Comparison of ENCODE assay signal across 14 cellular contexts in genomic region chr5:157245477-157245876, GRCh38. TPM values are rescaled to one million over a fixed set of nuclear protein-coding genes. Genes with fewer than 3 reads are reported as not detected.
DNase-seq lines count a peak whose midpoint lies in the region; ATAC-seq and TF ChIP-seq lines count a peak whose summit lies in the region.
"Had no signal": no experiment of that assay in that cellular context is flagged by ENCODE, and none has a peak within 500 bp of the region (broad histone marks: within the 10 kb centered on the region; RNA-seq: fewer than 3 reads in every experiment).

No MANE protein-coding gene starts in this region.

- ATAC-seq in GM19324 (IDR thresholded peaks at IDR 0.05; ENCODE audit: low FRiP score, unreplicated experiment), result no peak

- H3K4me3 ChIP-seq in endodermal cell (ENCODE audit: low read length), result no peak overlapping the region
- no peak overlapping the region for H3K4me3 ChIP-seq in smooth muscle cell
- H3K4me3 ChIP-seq in vagina, result no peak overlapping the region
- H3K4me3 ChIP-seq: BLaER1, prostate gland had no signal

- H3K9me3 ChIP-seq in endodermal cell (ENCODE audit: control insufficient read depth, low read length), result no peaks in the 10 kb centered on the region
- no peaks in the 10 kb centered on the region for H3K9me3 ChIP-seq in smooth muscle cell (replicated peaks; ENCODE audit: low read depth)
- H3K9me3 ChIP-seq in vagina, result no peaks in the 10 kb centered on the region
- H3K9me3 ChIP-seq: BLaER1, prostate gland had no signal

- H3F3A ChIP-seq in smooth muscle cell (ENCODE audit: low read depth), result no peaks in the 10 kb centered on the region

- H3K4me3 Mint-ChIP-seq in activated naive CD4-positive, alpha-beta T cell treated with anti-CD3 and anti-CD28 coated beads, Interleukin-2, amount 10 ng/mL, durations not matched to agents 7 days and 5 days, result no peak overlapping the region
- no peak overlapping the region for H3K4me3 Mint-ChIP-seq in endodermal cell
- H3K4me3 Mint-ChIP-seq: IgD-negative memory B cell had no signal

- DNase-seq in activated naive CD4-positive, alpha-beta T cell treated with anti-CD3 and anti-CD28 coated beads, Interleukin-2, amount 10 ng/mL, durations not matched to agents 7 days and 5 days, result no peak
- no peak for DNase-seq in activated naive CD4-positive, alpha-beta T cell treated with anti-CD3 and anti-CD28 coated beads, Interleukin-2, amount 50 U/mL, for 16 hours
- DNase-seq in RPMI7951 (ENCODE audit: low read depth) (peak; percentile 9), endodermal cell (peak; percentile 68), smooth muscle cell (lab: John Stamatoyannopoulos, UW; ENCODE audit: unreplicated experiment) (no peak), vagina (ENCODE audit: extremely low spot score in 2 of 2) (no peak)
- no peak for DNase-seq in stimulated activated CD4-positive, alpha-beta T cell treated with anti-CD3 and anti-CD28 coated beads, Interleukin-4, amount 100 ng/mL, for 24 hours
- DNase-seq: activated CD4-positive, alpha-beta T cell treated with anti-CD3 and anti-CD28 coated beads, Interleukin-2, amount 50 U/mL, for 1 hour; NCI-H2107; SHP77 treated with DMSO at 0.1 percent for 48 hours had no signal

- H3K9ac ChIP-seq in endodermal cell (ENCODE audit: extremely low read depth, low read length, poor library complexity, severe bottlenecking), result no peak overlapping the region
- no peak overlapping the region for H3K9ac ChIP-seq in smooth muscle cell (ENCODE audit: low read depth)
- H3K9ac ChIP-seq: BLaER1 had no signal

- H3K4me1 Mint-ChIP-seq in activated naive CD4-positive, alpha-beta T cell treated with anti-CD3 and anti-CD28 coated beads, Interleukin-2, amount 10 ng/mL, durations not matched to agents 7 days and 5 days, result peaks cover 84% of the 10 kb centered on the region
- H3K4me1 Mint-ChIP-seq in endodermal cell, result peaks cover 33% of the 10 kb centered on the region

- no peak for TF ChIP-seq POLR2A in vagina (IDR thresholded peaks at IDR 0.05)

- H3K4me2 ChIP-seq in smooth muscle cell, result no peak overlapping the region
- H3K4me2 ChIP-seq: BLaER1 had no signal

- H2AFZ ChIP-seq in smooth muscle cell (ENCODE audit: low read depth), result peak overlapping the region; percentile 40

- CTCF ChIA-PET in activated naive CD4-positive, alpha-beta T cell treated with anti-CD3 and anti-CD28 coated beads, Interleukin-2, amount 10 ng/mL, durations not matched to agents 7 days and 5 days (lab: Charles Lee), result no interaction called here

- no peaks in the 10 kb centered on the region for H3K79me2 ChIP-seq in smooth muscle cell (ENCODE audit: low read depth)

- H3K27ac ChIP-seq in endodermal cell (ENCODE audit: low read depth, low read length) (no peak overlapping the region), smooth muscle cell (ENCODE audit: low read depth) (peak overlapping the region; percentile 35), vagina (no peak overlapping the region)
- H3K27ac ChIP-seq: BLaER1, prostate gland had no signal

- H3K27ac Mint-ChIP-seq in activated naive CD4-positive, alpha-beta T cell treated with anti-CD3 and anti-CD28 coated beads, Interleukin-2, amount 10 ng/mL, durations not matched to agents 7 days and 5 days, result peak overlapping the region; percentile 94
- H3K27ac Mint-ChIP-seq in endodermal cell, result peak overlapping the region; percentile 96
- H3K27ac Mint-ChIP-seq: IgD-negative memory B cell had no signal

- H3K9me3 Mint-ChIP-seq in activated naive CD4-positive, alpha-beta T cell treated with anti-CD3 and anti-CD28 coated beads, Interleukin-2, amount 10 ng/mL, durations not matched to agents 7 days and 5 days, result no peaks in the 10 kb centered on the region
- peaks cover under 1% of the 10 kb centered on the region for H3K9me3 Mint-ChIP-seq in endodermal cell
- H3K9me3 Mint-ChIP-seq: IgD-negative memory B cell had no signal

- no peaks in the 10 kb centered on the region for H4K20me1 ChIP-seq in smooth muscle cell (ENCODE audit: low read depth)
- H4K20me1 ChIP-seq: BLaER1 had no signal

- H3K36me3 ChIP-seq in endodermal cell (ENCODE audit: control insufficient read depth, insufficient read depth, low read length) (no peaks in the 10 kb centered on the region), smooth muscle cell (ENCODE audit: low read depth) (no peaks in the 10 kb centered on the region), vagina (no peaks in the 10 kb centered on the region)
- H3K36me3 ChIP-seq: BLaER1, prostate gland had no signal

- no peaks in the 10 kb centered on the region for H3K27me3 Mint-ChIP-seq in activated naive CD4-positive, alpha-beta T cell treated with anti-CD3 and anti-CD28 coated beads, Interleukin-2, amount 10 ng/mL, durations not matched to agents 7 days and 5 days
- H3K27me3 Mint-ChIP-seq in endodermal cell (ENCODE audit: insufficient read depth), result no peaks in the 10 kb centered on the region
- H3K27me3 Mint-ChIP-seq: IgD-negative memory B cell had no signal

- H3K36me3 Mint-ChIP-seq in activated naive CD4-positive, alpha-beta T cell treated with anti-CD3 and anti-CD28 coated beads, Interleukin-2, amount 10 ng/mL, durations not matched to agents 7 days and 5 days, result peaks cover 95% of the 10 kb centered on the region
- no peaks in the 10 kb centered on the region for H3K36me3 Mint-ChIP-seq in endodermal cell (ENCODE audit: low read depth)

- H3K27me3 ChIP-seq in endodermal cell (ENCODE audit: control insufficient read depth, insufficient read depth, low read length, poor library complexity, severe bottlenecking) (no peaks in the 10 kb centered on the region), smooth muscle cell (ENCODE audit: low read depth) (no peaks in the 10 kb centered on the region), vagina (no peaks in the 10 kb centered on the region)
- H3K27me3 ChIP-seq: BLaER1 had no signal

- 40 to 45% methylated on average over 2 to 4 of the region's 4 CpGs for WGBS in endodermal cell (ENCODE audit: insufficient coverage in 1 of 2, insufficient read length in 1 of 2), 2 experiments
- 27% methylated on average over 4 of the region's 4 CpGs for WGBS in smooth muscle cell (ENCODE audit: low lambda C conversion rate)

- H3K4me1 ChIP-seq in endodermal cell (ENCODE audit: control insufficient read depth, insufficient read depth, low read length) (peaks cover 13% of the 10 kb centered on the region), smooth muscle cell (ENCODE audit: low read depth) (no peaks in the 10 kb centered on the region), vagina (no peaks in the 10 kb centered on the region)
- H3K4me1 ChIP-seq: BLaER1, prostate gland had no signal

- intact Hi-C loops in vagina (cut with DNase I), result no loop called here

- TF ChIP-seq CTCF in endodermal cell (conservative IDR thresholded peaks at IDR 0.05) (no peak), smooth muscle cell (IDR thresholded peaks at IDR 0.05; ENCODE audit: borderline replicate concordance, insufficient read depth, poor library complexity, severe bottlenecking) (no peak), vagina (IDR thresholded peaks at IDR 0.05) (no peak)

RNA-seq across cellular contexts. Expression of gene CYFIP2, which starts 20.4 kb away (rescaled TPM):
- 0.10 and 0.36 TPM in 2 replicates for total RNA-seq in RPMI7951 (2014; rRNA removed; shearing (Covaris generic))
- total RNA-seq in endodermal cell (10 to 100 TPM; 29.3 to 33.4 TPM), smooth muscle cell (9.7 and 17.8 TPM in 2 replicates), vagina (27.7 TPM)
- 66.8 TPM for polyA plus RNA-seq in endodermal cell (2013, experiment 1 of 2)
- 55.2 TPM for polyA plus RNA-seq in endodermal cell (2013, experiment 2 of 2)
- 11.4 and 28.6 TPM in 2 replicates for polyA plus RNA-seq in smooth muscle cell

Comparison
In these comparisons a context has a peak if more than half of its experiments do, and no peak if none do; other contexts are left out.
1. DNase-seq: peak in RPMI7951 (single experiment) and endodermal cell (single experiment); none in activated naive CD4-positive, alpha-beta T cell treated with anti-CD3 and anti-CD28 coated beads, Interleukin-2, amount 10 ng/mL, durations not matched to agents 7 days and 5 days (single experiment), activated naive CD4-positive, alpha-beta T cell treated with anti-CD3 and anti-CD28 coated beads, Interleukin-2, amount 50 U/mL, for 16 hours (single experiment), smooth muscle cell (single experiment), vagina (0 of 2) and stimulated activated CD4-positive, alpha-beta T cell treated with anti-CD3 and anti-CD28 coated beads, Interleukin-4, amount 100 ng/mL, for 24 hours (single experiment).